1 cellular context compared by ENCODE assay signal in genomic region chr1:247855911-247856310, GRCh38.
A peak's percentile ranks its signal among the peaks of the same experiment; 100 is the strongest.
TF ChIP-seq lines count a peak whose summit lies in the region.

No MANE protein-coding gene starts in this region.

TF ChIP-seq in K562, 482 proteins besides CTCF, POLR2A, EP300 and RAD21:
- TF ChIP-seq MEIS2 (IDR thresholded peaks at IDR 0.05; ENCODE audit: partially characterized antibody) (peak; percentile 20), NFXL1 (CRISPR knock-in tag; IDR thresholded peaks at IDR 0.05) (no peak)
